20 cellular contexts compared by ENCODE assay signal in the genomic region with DNA sequence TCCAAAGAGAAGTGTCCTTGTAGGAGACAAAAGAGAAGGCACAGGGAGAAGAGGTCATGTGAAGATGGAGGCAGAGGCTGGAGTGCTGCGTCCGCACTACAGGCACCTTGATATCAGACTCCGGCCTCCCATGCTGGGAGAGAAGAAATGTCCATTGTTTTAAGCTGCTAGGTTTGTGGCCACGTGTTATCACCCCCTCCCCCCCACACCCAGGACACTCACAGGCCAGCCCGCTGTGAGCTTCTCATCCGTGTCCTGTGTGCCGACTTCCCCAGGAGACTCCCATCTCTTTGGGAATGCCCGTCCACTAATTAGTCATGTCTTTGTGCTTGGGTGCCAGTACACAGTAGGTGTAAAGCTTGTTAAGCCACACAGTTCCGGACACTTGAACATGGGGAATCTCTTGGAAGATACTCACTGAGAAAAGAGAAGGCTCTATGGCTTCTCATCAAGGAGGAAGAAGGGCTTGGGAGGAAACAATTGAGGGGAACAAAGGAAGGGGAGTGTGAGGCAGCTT.
DNase-seq lines count a peak whose midpoint lies in the region; TF ChIP-seq lines count a peak whose summit lies in the region.
"Had no signal": no experiment of that assay in that cellular context is flagged by ENCODE, and none has a peak within 500 bp of the region (broad histone marks: within the 10 kb centered on the region; RNA-seq: fewer than 3 reads in every experiment).

No MANE protein-coding gene starts in this region.

- H3K4me1 ChIP-seq in esophagus muscularis mucosa = no peaks in the 10 kb centered on the region
- H3K4me1 ChIP-seq: BLaER1 had no signal

- no peak overlapping the region for H3K27ac ChIP-seq in esophagus muscularis mucosa (replicated peaks in 1 of 4)
- H3K27ac ChIP-seq: BLaER1, PC-9, SK-N-MC had no signal

- no peaks in the 10 kb centered on the region for H3K4me1 Mint-ChIP-seq in activated CD4-positive, alpha-beta T cell treated with anti-CD3 and anti-CD28 coated beads, Interleukin-2, amount 10 ng/mL, durations not matched to agents 24 days and 14 days
- no peaks in the 10 kb centered on the region for H3K4me1 Mint-ChIP-seq in type B pancreatic cell (ENCODE audit: unreplicated experiment)

- H3K27me3 Mint-ChIP-seq in activated CD4-positive, alpha-beta T cell treated with anti-CD3 and anti-CD28 coated beads, Interleukin-2, amount 10 ng/mL, durations not matched to agents 24 days and 14 days = no peaks in the 10 kb centered on the region
- no peaks in the 10 kb centered on the region for H3K27me3 Mint-ChIP-seq in type B pancreatic cell

- H3K4me3 ChIP-seq in esophagus muscularis mucosa = no peak overlapping the region
- H3K4me3 ChIP-seq: BLaER1, GM12878, K562, PC-9, SK-N-MC had no signal

- H3K27me3 ChIP-seq in esophagus muscularis mucosa = peaks cover 0 to 6% (median 0%) of the 10 kb centered on the region in 4 donors
- H3K27me3 ChIP-seq: BLaER1 had no signal

- TF ChIP-seq CTCF in type B pancreatic cell (conservative IDR thresholded peaks at IDR 0.05) = no peak
- TF ChIP-seq CTCF in esophagus muscularis mucosa (IDR thresholded peaks at IDR 0.05) = no peak

- H3K36me3 ChIP-seq in esophagus muscularis mucosa = no peaks in the 10 kb centered on the region
- H3K36me3 ChIP-seq: BLaER1 had no signal

- no peaks in the 10 kb centered on the region for H3K9me3 Mint-ChIP-seq in activated CD4-positive, alpha-beta T cell treated with anti-CD3 and anti-CD28 coated beads, Interleukin-2, amount 10 ng/mL, durations not matched to agents 24 days and 14 days
- no peaks in the 10 kb centered on the region for H3K9me3 Mint-ChIP-seq in type B pancreatic cell
- H3K9me3 Mint-ChIP-seq: CD8-positive, alpha-beta T cell had no signal

- no peak overlapping the region for H3K27ac Mint-ChIP-seq in activated CD4-positive, alpha-beta T cell treated with anti-CD3 and anti-CD28 coated beads, Interleukin-2, amount 10 ng/mL, durations not matched to agents 24 days and 14 days
- no peak overlapping the region for H3K27ac Mint-ChIP-seq in type B pancreatic cell
- H3K27ac Mint-ChIP-seq: CD8-positive, alpha-beta T cell had no signal

- no peaks in the 10 kb centered on the region for H3K9me3 ChIP-seq in esophagus muscularis mucosa
- H3K9me3 ChIP-seq: BLaER1 had no signal

- 82% methylated on average over 9 of the region's 9 CpGs for WGBS in esophagus muscularis mucosa

- H3K4me3 Mint-ChIP-seq in activated CD4-positive, alpha-beta T cell treated with anti-CD3 and anti-CD28 coated beads, Interleukin-2, amount 10 ng/mL, durations not matched to agents 24 days and 14 days = no peak overlapping the region
- H3K4me3 Mint-ChIP-seq in type B pancreatic cell = no peak overlapping the region
- H3K4me3 Mint-ChIP-seq: CD8-positive, alpha-beta T cell had no signal

- TF ChIP-seq EP300 in esophagus muscularis mucosa (IDR thresholded peaks at IDR 0.05) = no peak

- DNase-seq in activated CD4-positive, alpha-beta T cell treated with anti-CD3 and anti-CD28 coated beads, Interleukin-2, amount 10 ng/mL, durations not matched to agents 24 days and 14 days = peak; percentile 25
- no peak for DNase-seq in activated CD4-positive, alpha-beta T cell treated with anti-CD3 and anti-CD28 coated beads for 4 hours
- DNase-seq in RPMI8226 = peak; percentile 31
- DNase-seq in left kidney (ENCODE audit: low read depth, low spot score) = peak; percentile 26
- DNase-seq in type B pancreatic cell (ENCODE audit: extremely low spot score, unreplicated experiment) = peak; percentile 20
- DNase-seq in stimulated activated CD4-positive, alpha-beta T cell treated with anti-CD3 and anti-CD28 coated beads, Interleukin-4, amount 100 ng/mL, for 1 hour = no peak
- DNase-seq in SHP77 (lab: John Stamatoyannopoulos, UW) = no peak
- DNase-seq in esophagus muscularis mucosa (ENCODE audit: extremely low spot score) = no peak
- DNase-seq: CD8-positive, alpha-beta T cell; DMS79; HCEC 1CT; NCI-H1436; NCI-H226; NCI-H69; NK-92 treated with Interleukin-12 subunit alpha and Interleukin-12 subunit beta, amount 100 ng/mL, for 24 hours; PC-9 had no signal

- intact Hi-C loops in activated CD4-positive, alpha-beta T cell treated with anti-CD3 and anti-CD28 coated beads, Interleukin-2, amount 10 ng/mL, durations not matched to agents 24 days and 14 days (cut with micrococcal nuclease) = no loop called here
- intact Hi-C loops in esophagus muscularis mucosa (cut with DNase I) = no loop called here

- TF ChIP-seq POLR2A in esophagus muscularis mucosa (IDR thresholded peaks at IDR 0.05; ENCODE audit: low read depth) = no peak

- no peaks in the 10 kb centered on the region for H3K36me3 Mint-ChIP-seq in activated CD4-positive, alpha-beta T cell treated with anti-CD3 and anti-CD28 coated beads, Interleukin-2, amount 10 ng/mL, durations not matched to agents 24 days and 14 days (ENCODE audit: low read depth)
- no peaks in the 10 kb centered on the region for H3K36me3 Mint-ChIP-seq in type B pancreatic cell
- H3K36me3 Mint-ChIP-seq: CD8-positive, alpha-beta T cell had no signal

Comparison
In these comparisons a context has a peak if more than half of its experiments do, and no peak if none do; other contexts are left out.
1. DNase-seq: peak in activated CD4-positive, alpha-beta T cell treated with anti-CD3 and anti-CD28 coated beads, Interleukin-2, amount 10 ng/mL, durations not matched to agents 24 days and 14 days (single experiment), RPMI8226 (single experiment), left kidney (single experiment) and type B pancreatic cell (single experiment); none in activated CD4-positive, alpha-beta T cell treated with anti-CD3 and anti-CD28 coated beads for 4 hours (0 of 2), stimulated activated CD4-positive, alpha-beta T cell treated with anti-CD3 and anti-CD28 coated beads, Interleukin-4, amount 100 ng/mL, for 1 hour (single experiment), SHP77 (0 of 2) and esophagus muscularis mucosa (single experiment).